ENCODE assay signal across 12 cellular contexts in the genomic region with DNA sequence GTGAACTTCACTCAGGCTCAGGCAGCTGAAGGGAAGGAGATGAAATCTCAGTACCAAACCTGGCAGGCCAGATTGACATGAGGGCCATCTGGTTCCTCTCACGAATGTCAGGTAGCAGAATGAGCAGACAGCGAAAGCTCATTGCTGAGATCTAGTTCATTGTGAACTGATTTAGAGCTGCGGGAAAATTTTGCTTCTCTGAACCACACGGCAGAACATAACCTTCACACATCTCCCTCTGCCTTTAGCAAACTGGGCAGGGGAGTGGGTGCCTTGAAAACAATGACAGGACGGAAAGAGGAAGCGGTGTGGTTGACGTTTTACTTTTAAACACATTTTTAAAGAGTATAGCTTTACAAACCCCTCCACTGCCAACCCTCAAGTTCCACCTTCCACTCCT. TPM values are rescaled to one million over a fixed set of nuclear protein-coding genes. Genes with fewer than 3 reads are reported as not detected.
DNase-seq lines count a peak whose midpoint lies in the region; ATAC-seq, FAIRE-seq and TF ChIP-seq lines count a peak whose summit lies in the region.
"Had no signal": no experiment of that assay in that cellular context is flagged by ENCODE, and none has a peak within 500 bp of the region (broad histone marks: within the 10 kb centered on the region; RNA-seq: fewer than 3 reads in every experiment).

No MANE protein-coding gene starts in this region.

- H3K27me3 ChIP-seq in cardiac muscle cell (no peaks in the 10 kb centered on the region), GM12878 (replicated peaks in 1 of 2; ENCODE audit: control insufficient read depth in 2 of 2, insufficient read depth in 2 of 2, low read length in 1 of 2) (peaks cover 4 to 6% of the 10 kb centered on the region in 2 experiments; a peak in 3 of 4 replicates)

- no peak for FAIRE-seq in GM12878 (lab: Jason Lieb, UNC)
- FAIRE-seq in urothelium cell line (lab: Jason Lieb, UNC): peak; percentile 40

- TF ChIP-seq EP300 in GM12878 (IDR thresholded peaks at IDR 0.05; ENCODE audit: borderline replicate concordance in 1 of 2, control insufficient read depth in 1 of 2, low read depth in 2 of 2, low read length in 2 of 2): no peak

- CTCF ChIA-PET in GM12878 (lab: Yijun Ruan, JAX): interaction anchor here (0.9 to 2.1 kb wide), 4 partner anchors 20 to 835 kb away, joined by 3 to 8 read pairs (median 3); no protein-coding TSS in a partner anchor

- TF ChIP-seq POLR2A in GM12878 (IDR thresholded peaks at IDR 0.05; ENCODE audit: low read depth, low read length): no peak

- no TSS peak for BruUV-seq in GM12878 (replicated peaks; lab: Mats Ljungman, UMichigan)

- H3K36me3 ChIP-seq in cardiac muscle cell: no peaks in the 10 kb centered on the region
- H3K36me3 ChIP-seq in GM12878 (ENCODE audit: control insufficient read depth in 2 of 2, insufficient read depth in 2 of 2, low read length in 1 of 2): no peaks in the 10 kb centered on the region

- intact Hi-C loops in cardiac septum (cut with DNase I) (no loop called here), GM12878 (cut with micrococcal nuclease; ENCODE audit: unreplicated experiment) (loop anchor here (2.0 kb wide), 1 partner anchor 311 kb away; no protein-coding TSS in a partner anchor)

- POLR2A ChIA-PET in GM12878 (lab: Charles Lee): interaction anchor here (1.5 kb wide), 1 partner anchor 9 kb away, joined by 3 read pairs; no protein-coding TSS in a partner anchor

- no peak for TF ChIP-seq RAD21 in GM12878 (IDR thresholded peaks at IDR 0.05; ENCODE audit: insufficient read depth, low read depth, low read length)

- no peak overlapping the region for H3K4me3 ChIP-seq in cardiac muscle cell
- no peak overlapping the region for H3K4me3 ChIP-seq in GM12878
- H3K4me3 ChIP-seq: lung had no signal

- H3K4me1 ChIP-seq in cardiac muscle cell (ENCODE audit: low read depth): peaks cover 35% of the 10 kb centered on the region
- no peaks in the 10 kb centered on the region for H3K4me1 ChIP-seq in GM12878 (ENCODE audit: control insufficient read depth, insufficient read depth, low read length)

- H2AFZ ChIP-seq in GM12878 (ENCODE audit: control insufficient read depth, low read depth, low read length): peak overlapping the region; percentile 11

- RAD21 ChIA-PET in GM12878 (lab: Charles Lee; ENCODE audit: unreplicated experiment): no interaction called here

- SMC1A ChIA-PET in GM12878 (lab: Charles Lee; ENCODE audit: uncharacterized antibody, unreplicated experiment): interaction anchor here (1.4 kb wide), 2 partner anchors 9 to 111 kb away, joined by 3 read pairs; no protein-coding TSS in a partner anchor

- ATAC-seq in GM12878 (peak; percentile 62), HG03342 (IDR thresholded peaks at IDR 0.05; ENCODE audit: unreplicated experiment) (no peak)

- H3K27ac ChIP-seq in cardiac muscle cell (peak overlapping the region; percentile 93), GM12878 (ENCODE audit: control insufficient read depth, insufficient read depth) (no peak overlapping the region)

- no peaks in the 10 kb centered on the region for H3K79me2 ChIP-seq in GM12878 (ENCODE audit: control insufficient read depth, insufficient read depth, low read length)

- in situ Hi-C loops in GM12878 (cut with MboI): loop anchor here (25.0 kb wide), 1 partner anchor 303 kb away; no protein-coding TSS in a partner anchor

- no peak overlapping the region for H3K9ac ChIP-seq in GM12878 (ENCODE audit: control insufficient read depth, insufficient read depth, low read length)

- TF ChIP-seq CTCF in cardiac muscle cell (IDR thresholded peaks at IDR 0.05; ENCODE audit: low read depth, low read length) (no peak), GM12878 (IDR thresholded peaks at IDR 0.05 in 2 of 3, conservative IDR thresholded peaks at IDR 0.05 in 1 of 3; ENCODE audit: control insufficient read depth in 2 of 3, extremely low read depth in 1 of 3, insufficient read depth in 1 of 3, low read depth in 3 of 3, low read length in 3 of 3) (no peak)

- H3K9me3 ChIP-seq in cardiac muscle cell (ENCODE audit: low read depth) (no peaks in the 10 kb centered on the region), GM12878 (replicated peaks; ENCODE audit: control insufficient read depth, insufficient read depth, low read length) (no peaks in the 10 kb centered on the region)

- H4K20me1 ChIP-seq in GM12878 (ENCODE audit: control insufficient read depth, insufficient read depth): no peaks in the 10 kb centered on the region

- 0% methylated on average over 7 of the region's 7 CpGs for WGBS in GM12878 (ENCODE audit: insufficient coverage, insufficient replicate concordance, low lambda C conversion rate, missing lambda C conversion rate)

- H3K4me2 ChIP-seq in GM12878 (ENCODE audit: control insufficient read depth, insufficient read depth): no peak overlapping the region

- DNase-seq in cardiac muscle cell (ENCODE audit: low read depth in 1 of 2, low spot score in 1 of 2) (peak in 1 of 2 donors; percentile 76), cardiac septum (ENCODE audit: low spot score) (no peak), NCI-H1694 (lab: John Stamatoyannopoulos, UW) (peak; percentile 9), GM12878 (ENCODE audit: low read depth, low spot score) (peak; percentile 15), urothelium cell line (ENCODE audit: low spot score) (no peak), medulla oblongata (ENCODE audit: extremely low spot score) (no peak), anterior cingulate cortex (lab: John Stamatoyannopoulos, UW) (no peak)
- DNase-seq: activated B cell treated with CpG ODN at 0.5 μM for 24 hours; IMR-90; NK-92 treated with Interleukin-12 subunit alpha and Interleukin-12 subunit beta, amount 100 ng/mL, for 24 hours had no signal

TF ChIP-seq in GM12878, 131 proteins besides CTCF, POLR2A, EP300 and RAD21:
- TF ChIP-seq ETV6 (conservative IDR thresholded peaks at IDR 0.05 in 1 of 2, IDR thresholded peaks at IDR 0.05 in 1 of 2; ENCODE audit: borderline replicate concordance in 1 of 2, low read depth in 1 of 2) (no peak), TCF3 (IDR thresholded peaks at IDR 0.05; ENCODE audit: borderline replicate concordance, insufficient read depth, low read depth, low read length) (0 out of 2 replicates have a peak, but pooled peaks have one; percentile 38), SPI1 (IDR thresholded peaks at IDR 0.05; ENCODE audit: borderline replicate concordance, insufficient read depth, low read depth, low read length) (peak; percentile 46; the same call in 1 of the 2 replicates), SMAD1 (IDR thresholded peaks at IDR 0.05; ENCODE audit: low read depth, partially characterized antibody) (no peak)
- TF ChIP-seq, protein P1, sequence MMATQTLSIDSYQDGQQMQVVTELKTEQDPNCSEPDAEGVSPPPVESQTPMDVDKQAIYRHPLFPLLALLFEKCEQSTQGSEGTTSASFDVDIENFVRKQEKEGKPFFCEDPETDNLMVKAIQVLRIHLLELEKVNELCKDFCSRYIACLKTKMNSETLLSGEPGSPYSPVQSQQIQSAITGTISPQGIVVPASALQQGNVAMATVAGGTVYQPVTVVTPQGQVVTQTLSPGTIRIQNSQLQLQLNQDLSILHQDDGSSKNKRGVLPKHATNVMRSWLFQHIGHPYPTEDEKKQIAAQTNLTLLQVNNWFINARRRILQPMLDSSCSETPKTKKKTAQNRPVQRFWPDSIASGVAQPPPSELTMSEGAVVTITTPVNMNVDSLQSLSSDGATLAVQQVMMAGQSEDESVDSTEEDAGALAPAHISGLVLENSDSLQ (IDR thresholded peaks at IDR 0.05): peak; percentile 45; the same call in 1 of the 2 replicates

RNA-seq across cellular contexts. Expression of gene GOLGA8B, which starts 26.2 kb away (rescaled TPM):
- total RNA-seq in cardiac muscle cell (82.3 and 139 TPM in 2 replicates), cardiac septum (36.9 TPM), GM12878 (2014; rRNA removed) (80.1 and 85.8 TPM in 2 replicates), GM12878 (2014; rRNA removed; fragmentation: Illumina TruSeq; extraction: Trizol) (57.1 and 59.6 TPM in 2 replicates), GM12878 (2021) (118 and 147 TPM in 2 replicates)
- polyA plus RNA-seq in cardiac muscle cell (84.1 and 86.8 TPM in 2 replicates), GM12878 (2011; rRNA removed) (117 and 164 TPM in 2 replicates), GM12878 (2014; fragmentation: Illumina TruSeq; extraction: Trizol) (135 and 144 TPM in 2 replicates), GM12878 (2014; fragmentation: Nextera tagmentation; extraction: Ambion mirVana) (10 to 100 TPM; 18.5 to 27.3 TPM), GM12878 (2014; rRNA removed) (258 and 302 TPM in 2 replicates), GM12878 (2016; fragmentation: Nextera tagmentation; extraction: Ambion mirVana) (10 to 100 TPM; 72.5 to 77.3 TPM)
- total RNA-seq in GM12878 (2013; cell fraction: nucleolus; rRNA removed): 702 and 722 TPM in 2 replicates
- 160 TPM for polyA plus RNA-seq in GM12878 (2011; ENCODE audit: low read depth)
- polyA plus RNA-seq in GM12878 (2011; cell fraction: cytosol; rRNA removed): 74.4 and 97.8 TPM in 2 replicates
- 475 and 523 TPM in 2 replicates for polyA plus RNA-seq in GM12878 (2011; cell fraction: nucleus; rRNA removed)
- 153 and 205 TPM in 2 replicates for polyA plus RNA-seq in GM12878 (2012)
- 20.3 and 22.9 TPM in 2 replicates for polyA minus RNA-seq in GM12878 (2011; rRNA and poly(A)+ RNA removed)
- 10.8 and 12.8 TPM in 2 replicates for polyA minus RNA-seq in GM12878 (2011; cell fraction: cytosol; rRNA and poly(A)+ RNA removed)
- 37.6 and 50.8 TPM in 2 replicates for polyA minus RNA-seq in GM12878 (2011; cell fraction: nucleus; rRNA and poly(A)+ RNA removed)

Comparison
In these comparisons a context has a peak if more than half of its experiments do, and no peak if none do; other contexts are left out.
1. DNase-seq: peak in NCI-H1694 (single experiment) and GM12878 (single experiment); none in cardiac septum (single experiment), urothelium cell line (single experiment), medulla oblongata (single experiment) and anterior cingulate cortex (0 of 58).